Comparison of ENCODE assay signal across 23 cellular contexts in the genomic region with DNA sequence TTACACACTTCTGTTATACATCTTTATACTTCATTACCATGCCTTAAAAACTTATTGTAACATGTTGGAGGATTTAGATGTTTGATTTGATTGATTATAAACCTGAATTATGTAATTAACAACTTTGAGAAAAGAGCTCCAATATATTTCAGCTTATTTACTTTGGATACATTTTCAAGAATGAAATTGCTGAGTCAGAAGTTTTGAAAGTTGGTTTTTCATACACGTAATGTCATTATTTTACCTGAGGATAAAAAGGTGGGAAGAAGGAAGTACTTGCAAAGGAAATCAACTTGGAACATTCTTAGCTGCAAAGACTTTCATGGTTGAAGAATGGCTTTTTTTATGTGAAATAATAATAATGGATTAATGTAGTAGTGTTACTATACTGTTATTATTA.
"Had no signal": no experiment of that assay in that cellular context is flagged by ENCODE, and none has a peak within 500 bp of the region (broad histone marks: within the 10 kb centered on the region; RNA-seq: fewer than 3 reads in every experiment).

No MANE protein-coding gene starts in this region.

- H3K9me3 ChIP-seq: esophagus muscularis mucosa, gastrocnemius medialis, left lung, lower lobe of right lung, mucosa of descending colon had no signal

- H3K4me3 ChIP-seq: coronary artery, dorsolateral prefrontal cortex, esophagus muscularis mucosa, gastrocnemius medialis, heart right ventricle, left lung, lower lobe of right lung, mucosa of descending colon had no signal

- ATAC-seq: gastrocnemius medialis, heart right ventricle, left cardiac atrium, left lung, left ventricle myocardium superior, lower lobe of right lung, mucosa of descending colon had no signal

- H3K36me3 ChIP-seq: esophagus muscularis mucosa, gastrocnemius medialis, heart right ventricle, left lung, lower lobe of right lung had no signal

- FAIRE-seq: endothelial cell of umbilical vein, islet of Langerhans, keratinocyte had no signal

- H3K27ac ChIP-seq: coronary artery, dorsolateral prefrontal cortex, esophagus muscularis mucosa, gastrocnemius medialis, heart right ventricle, left lung, lower lobe of right lung had no signal

- H3K4me1 ChIP-seq: esophagus muscularis mucosa, gastrocnemius medialis, heart right ventricle, left lung, lower lobe of right lung had no signal

- H3K27me3 ChIP-seq: dorsolateral prefrontal cortex, esophagus muscularis mucosa, gastrocnemius medialis, heart right ventricle, left lung had no signal

- DNase-seq: dermis blood vessel endothelial cell; dorsolateral prefrontal cortex; effector CD4-positive, alpha-beta T cell; effector memory CD4-positive, alpha-beta T cell; foreskin fibroblast; foreskin melanocyte; gastrocnemius medialis; glutamatergic neuron; head of caudate nucleus; heart right ventricle; hippocampal formation; left cardiac atrium; left lung; left ventricle myocardium superior; lower lobe of right lung; mesenchymal stem cell; mucosa of descending colon; naive B cell had no signal
